ENCODE assay signal across 30 cellular contexts in the genomic region with DNA sequence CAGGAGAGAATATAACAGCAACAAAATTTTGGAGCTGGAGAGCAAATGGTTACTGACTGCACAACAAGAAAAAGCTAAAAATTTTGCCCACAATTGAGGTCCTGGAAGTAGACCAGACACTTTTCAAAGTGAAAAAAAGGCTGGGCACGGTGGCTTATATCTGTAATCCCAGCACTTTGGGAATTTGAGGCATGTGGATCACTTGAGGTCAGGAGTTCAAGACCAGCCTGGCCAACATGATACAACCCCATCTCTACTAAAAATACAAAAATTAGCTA. TPM values are rescaled to one million over a fixed set of nuclear protein-coding genes. Genes with fewer than 3 reads are reported as not detected.
DNase-seq lines count a peak whose midpoint lies in the region; ATAC-seq, FAIRE-seq and TF ChIP-seq lines count a peak whose summit lies in the region.
"Had no signal": no experiment of that assay in that cellular context is flagged by ENCODE, and none has a peak within 500 bp of the region (broad histone marks: within the 10 kb centered on the region; RNA-seq: fewer than 3 reads in every experiment).

No MANE protein-coding gene starts in this region.

- BruUV-seq in MCF 10A (replicated peaks; lab: Mats Ljungman, UMichigan) (no TSS peak), mammary epithelial cell (replicated peaks; lab: Mats Ljungman, UMichigan) (no TSS peak), GM12878 (replicated peaks; lab: Mats Ljungman, UMichigan) (no TSS peak)

- no peak for TF ChIP-seq POLR2A in GM12878 (IDR thresholded peaks at IDR 0.05; ENCODE audit: low read depth, low read length)
- TF ChIP-seq POLR2A in uterus (IDR thresholded peaks at IDR 0.05) = no peak

- POLR2A ChIA-PET in MCF 10A (lab: Yijun Ruan, JAX) (interaction anchor here (0.6 to 1.7 kb wide), 5 partner anchors 12 to 128 kb away, joined by 3 to 9 read pairs (median 3); partner anchors contain the start of genes RPS6KB1 and TUBD1), GM12878 (lab: Charles Lee) (no interaction called here)

- no peaks in the 10 kb centered on the region for H3K36me3 ChIP-seq in mammary epithelial cell (ENCODE audit: insufficient read depth, low read length)
- peaks cover 0 to 5% of the 10 kb centered on the region in 2 experiments; a peak in 1 of 4 replicates for H3K36me3 ChIP-seq in GM12878 (ENCODE audit: control insufficient read depth in 2 of 2, insufficient read depth in 2 of 2, low read length in 1 of 2)
- H3K36me3 ChIP-seq in hepatocyte (replicated peaks; ENCODE audit: insufficient read depth, low read depth) = no peaks in the 10 kb centered on the region
- peaks cover 8% of the 10 kb centered on the region for H3K36me3 ChIP-seq in upper lobe of right lung
- H3K36me3 ChIP-seq in uterus = no peaks in the 10 kb centered on the region

- no peak for TF ChIP-seq RAD21 in GM12878 (IDR thresholded peaks at IDR 0.05; ENCODE audit: insufficient read depth, low read depth, low read length)

- H3K79me2 ChIP-seq in mammary epithelial cell (ENCODE audit: insufficient read depth, low read length) (no peaks in the 10 kb centered on the region), GM12878 (ENCODE audit: control insufficient read depth, insufficient read depth, low read length) (no peaks in the 10 kb centered on the region), hepatocyte (no peaks in the 10 kb centered on the region)

- H3K9ac ChIP-seq in mammary epithelial cell (ENCODE audit: insufficient read depth, low read length) (no peak overlapping the region), GM12878 (ENCODE audit: control insufficient read depth, insufficient read depth, low read length) (no peak overlapping the region)

- peaks cover 27% of the 10 kb centered on the region for H3K36me3 Mint-ChIP-seq in MCF 10A (ENCODE audit: insufficient read depth, unreplicated experiment)
- peaks cover 47% of the 10 kb centered on the region for H3K36me3 Mint-ChIP-seq in activated T-cell treated with anti-CD3 and anti-CD28 coated beads, Interleukin-2, amount 50 U/mL, for 24 hours (ENCODE audit: low read depth)
- peaks cover 16% of the 10 kb centered on the region for H3K36me3 Mint-ChIP-seq in activated CD8-positive, alpha-beta memory T cell treated with anti-CD3 and anti-CD28 coated beads, Interleukin-2, amount 10 ng/mL, durations not matched to agents 7 days and 5 days

- in situ Hi-C loops in mammary epithelial cell (cut with MboI; ENCODE audit: low sequenced_read_pairs in 2 of 2) (no loop called here), GM12878 (cut with MboI) (no loop called here)

- WGBS in mammary epithelial cell (ENCODE audit: low coverage, missing lambda C conversion rate) = 0% methylated on average over 1 of the region's 1 CpG
- WGBS in GM12878 (ENCODE audit: insufficient coverage, insufficient replicate concordance, low lambda C conversion rate, missing lambda C conversion rate) = 100% methylated on average over 1 of the region's 1 CpG
- 45% methylated on average over 1 of the region's 1 CpG for WGBS in hepatocyte (ENCODE audit: low lambda C conversion rate, missing lambda C conversion rate)

- no peak overlapping the region for H3K4me3 Mint-ChIP-seq in MCF 10A (ENCODE audit: unreplicated experiment)
- H3K4me3 Mint-ChIP-seq in activated T-cell treated with anti-CD3 and anti-CD28 coated beads, Interleukin-2, amount 50 U/mL, for 24 hours = no peak overlapping the region
- H3K4me3 Mint-ChIP-seq in activated CD8-positive, alpha-beta memory T cell treated with anti-CD3 and anti-CD28 coated beads, Interleukin-2, amount 10 ng/mL, durations not matched to agents 7 days and 5 days = no peak overlapping the region
- H3K4me3 Mint-ChIP-seq: CD8-positive, alpha-beta T cell had no signal

- H3K27me3 ChIP-seq in mammary epithelial cell (ENCODE audit: insufficient read depth, low read length) (no peaks in the 10 kb centered on the region), GM12878 (replicated peaks in 1 of 2; ENCODE audit: control insufficient read depth in 2 of 2, insufficient read depth in 2 of 2, low read length in 1 of 2) (no peaks in the 10 kb centered on the region), hepatocyte (no peaks in the 10 kb centered on the region), upper lobe of right lung (no peaks in the 10 kb centered on the region), uterus (no peaks in the 10 kb centered on the region)
- H3K27me3 ChIP-seq: Peyer's patch had no signal

- H2AFZ ChIP-seq in mammary epithelial cell (ENCODE audit: low read depth, low read length) = no peak overlapping the region
- no peak overlapping the region for H2AFZ ChIP-seq in GM12878 (ENCODE audit: control insufficient read depth, low read depth, low read length)
- H2AFZ ChIP-seq in hepatocyte = no peak overlapping the region

- no peaks in the 10 kb centered on the region for H3K9me3 Mint-ChIP-seq in MCF 10A (ENCODE audit: unreplicated experiment)
- H3K9me3 Mint-ChIP-seq in activated T-cell treated with anti-CD3 and anti-CD28 coated beads, Interleukin-2, amount 50 U/mL, for 24 hours = no peaks in the 10 kb centered on the region
- H3K9me3 Mint-ChIP-seq in activated CD8-positive, alpha-beta memory T cell treated with anti-CD3 and anti-CD28 coated beads, Interleukin-2, amount 10 ng/mL, durations not matched to agents 7 days and 5 days (ENCODE audit: low read depth) = no peaks in the 10 kb centered on the region
- H3K9me3 Mint-ChIP-seq: CD8-positive, alpha-beta T cell had no signal

- ATAC-seq in GM12878 = no peak
- ATAC-seq in upper lobe of right lung = no peak
- no peak for ATAC-seq in activated CD8-positive, alpha-beta memory T cell treated with anti-CD3 and anti-CD28 coated beads, Interleukin-2, amount 10 ng/mL, durations not matched to agents 7 days and 5 days
- ATAC-seq: CD8-positive, alpha-beta T cell had no signal

- H3K27me3 Mint-ChIP-seq in MCF 10A (ENCODE audit: insufficient read depth, unreplicated experiment) = no peaks in the 10 kb centered on the region
- no peaks in the 10 kb centered on the region for H3K27me3 Mint-ChIP-seq in activated T-cell treated with anti-CD3 and anti-CD28 coated beads, Interleukin-2, amount 50 U/mL, for 24 hours
- no peaks in the 10 kb centered on the region for H3K27me3 Mint-ChIP-seq in activated CD8-positive, alpha-beta memory T cell treated with anti-CD3 and anti-CD28 coated beads, Interleukin-2, amount 10 ng/mL, durations not matched to agents 7 days and 5 days

- TF ChIP-seq CTCF in MCF 10A (IDR thresholded peaks at IDR 0.05; ENCODE audit: unreplicated experiment) = no peak
- TF ChIP-seq CTCF in mammary epithelial cell (conservative IDR thresholded peaks at IDR 0.05 in 1 of 2, IDR thresholded peaks at IDR 0.05 in 1 of 2; ENCODE audit: extremely low read depth in 1 of 2, insufficient read depth in 1 of 2, low read depth in 1 of 2, low read length in 2 of 2) = no peak
- TF ChIP-seq CTCF in GM12878 (IDR thresholded peaks at IDR 0.05 in 2 of 3, conservative IDR thresholded peaks at IDR 0.05 in 1 of 3; ENCODE audit: control insufficient read depth in 2 of 3, extremely low read depth in 1 of 3, insufficient read depth in 1 of 3, low read depth in 3 of 3, low read length in 3 of 3) = no peak
- TF ChIP-seq CTCF in hepatocyte (IDR thresholded peaks at IDR 0.05; ENCODE audit: poor library complexity) = no peak
- no peak for TF ChIP-seq CTCF in upper lobe of right lung (IDR thresholded peaks at IDR 0.05)
- no peak for TF ChIP-seq CTCF in uterus (IDR thresholded peaks at IDR 0.05)

- no peaks in the 10 kb centered on the region for H3K4me1 Mint-ChIP-seq in MCF 10A (ENCODE audit: insufficient read depth, unreplicated experiment)
- H3K4me1 Mint-ChIP-seq in activated T-cell treated with anti-CD3 and anti-CD28 coated beads, Interleukin-2, amount 50 U/mL, for 24 hours (ENCODE audit: low read depth) = no peaks in the 10 kb centered on the region
- no peaks in the 10 kb centered on the region for H3K4me1 Mint-ChIP-seq in activated CD8-positive, alpha-beta memory T cell treated with anti-CD3 and anti-CD28 coated beads, Interleukin-2, amount 10 ng/mL, durations not matched to agents 7 days and 5 days

- H3K4me3 ChIP-seq in mammary epithelial cell (replicated peaks in 1 of 3; ENCODE audit: insufficient read depth in 1 of 3, low read depth in 2 of 3, low read length in 3 of 3) = no peak overlapping the region
- no peak overlapping the region for H3K4me3 ChIP-seq in GM12878
- no peak overlapping the region for H3K4me3 ChIP-seq in hepatocyte
- H3K4me3 ChIP-seq in upper lobe of right lung = no peak overlapping the region
- H3K4me3 ChIP-seq in uterus = no peak overlapping the region
- H3K4me3 ChIP-seq: K562, Peyer's patch had no signal

- dilution Hi-C loops in mammary epithelial cell (cut with HindIII; ENCODE audit: low sequenced_read_pairs) = loop anchor here (5.0 kb wide), 1 partner anchor 47 kb away; no protein-coding TSS in a partner anchor

- no peak for FAIRE-seq in GM12878 (lab: Jason Lieb, UNC)
- FAIRE-seq: A204.1, GM12892, GM19239, H1, HTR-8/SVneo, K562 had no signal

- no peak for TF ChIP-seq EP300 in GM12878 (IDR thresholded peaks at IDR 0.05; ENCODE audit: borderline replicate concordance in 1 of 2, control insufficient read depth in 1 of 2, low read depth in 2 of 2, low read length in 2 of 2)

- DNase-seq in MCF 10A (ENCODE audit: unreplicated experiment) = no peak
- DNase-seq in mammary epithelial cell = no peak
- no peak for DNase-seq in GM12878 (ENCODE audit: low read depth, low spot score)
- no peak for DNase-seq in hepatocyte (ENCODE audit: low spot score)
- DNase-seq in upper lobe of right lung = no peak
- no peak for DNase-seq in activated T-cell treated with anti-CD3 and anti-CD28 coated beads, Interleukin-2, amount 50 U/mL, for 24 hours
- no peak for DNase-seq in activated CD8-positive, alpha-beta memory T cell treated with anti-CD3 and anti-CD28 coated beads, Interleukin-2, amount 10 ng/mL, durations not matched to agents 7 days and 5 days
- no peak for DNase-seq in uterus
- DNase-seq: AML-193; C1 segment of cervical spinal cord; Caco-2; CD8-positive, alpha-beta T cell; DMS 273 treated with DMSO at 0.1 percent for 48 hours; DMS79 treated with DMSO at 0.1 percent for 48 hours; GF-D8; HCEC 1CT; Kasumi-1; NCI-H1105 treated with DMSO at 0.1 percent for 48 hours; NCI-H146; NCI-H1930; NCI-H2227 treated with DMSO at 0.1 percent for 48 hours; NCI-H510A; NCI-H69 had no signal

- no peaks in the 10 kb centered on the region for H3K9me2 ChIP-seq in hepatocyte (replicated peaks; ENCODE audit: insufficient read depth)

- no peaks in the 10 kb centered on the region for H4K20me1 ChIP-seq in mammary epithelial cell (ENCODE audit: insufficient read depth, low read length)
- no peaks in the 10 kb centered on the region for H4K20me1 ChIP-seq in GM12878 (ENCODE audit: control insufficient read depth, insufficient read depth)
- no peaks in the 10 kb centered on the region for H4K20me1 ChIP-seq in hepatocyte (ENCODE audit: insufficient read depth, poor library complexity, severe bottlenecking)

- H3K4me2 ChIP-seq in mammary epithelial cell (ENCODE audit: insufficient read depth, low read depth, low read length) (no peak overlapping the region), GM12878 (ENCODE audit: control insufficient read depth, insufficient read depth) (no peak overlapping the region), hepatocyte (no peak overlapping the region)

- peak overlapping the region; percentile 85 for H3K27ac Mint-ChIP-seq in MCF 10A (ENCODE audit: low read depth, unreplicated experiment)
- H3K27ac Mint-ChIP-seq in activated T-cell treated with anti-CD3 and anti-CD28 coated beads, Interleukin-2, amount 50 U/mL, for 24 hours = no peak overlapping the region
- no peak overlapping the region for H3K27ac Mint-ChIP-seq in activated CD8-positive, alpha-beta memory T cell treated with anti-CD3 and anti-CD28 coated beads, Interleukin-2, amount 10 ng/mL, durations not matched to agents 7 days and 5 days

- RAD21 ChIA-PET in GM12878 (lab: Charles Lee; ENCODE audit: unreplicated experiment) = interaction anchor here (1.7 kb wide), 1 partner anchor 117 kb away, joined by 4 read pairs; no protein-coding TSS in a partner anchor

- intact Hi-C loops in MCF 10A (cut with micrococcal nuclease) = no loop called here
- intact Hi-C loops in mammary epithelial cell (cut with micrococcal nuclease) = no loop called here
- intact Hi-C loops in GM12878 (cut with micrococcal nuclease; ENCODE audit: unreplicated experiment) = no loop called here
- intact Hi-C loops in upper lobe of right lung (cut with DNase I) = no loop called here
- intact Hi-C loops in uterus (cut with DNase I; ENCODE audit: low total_unique reads) = no loop called here

- H3K4me1 ChIP-seq in mammary epithelial cell (ENCODE audit: insufficient read depth, low read length) (no peaks in the 10 kb centered on the region), GM12878 (ENCODE audit: control insufficient read depth, insufficient read depth, low read length) (no peaks in the 10 kb centered on the region), hepatocyte (ENCODE audit: insufficient read depth) (peaks cover 5% of the 10 kb centered on the region), upper lobe of right lung (no peaks in the 10 kb centered on the region), uterus (no peaks in the 10 kb centered on the region)
- H3K4me1 ChIP-seq: Peyer's patch had no signal

- CTCF ChIA-PET in MCF 10A (lab: Yijun Ruan, JAX) (interaction anchor here (0.5 to 0.7 kb wide), 3 partner anchors 34 to 98 kb away, joined by 3 to 4 read pairs (median 3); no protein-coding TSS in a partner anchor), mammary epithelial cell (lab: Charles Lee; ENCODE audit: low non-redundant PET) (no interaction called here), GM12878 (lab: Yijun Ruan, JAX) (interaction anchor here (1.0 to 1.3 kb wide), 2 partner anchors 10 to 120 kb away, joined by 4 to 8 read pairs; no protein-coding TSS in a partner anchor)
- CTCF ChIA-PET in activated CD8-positive, alpha-beta memory T cell treated with anti-CD3 and anti-CD28 coated beads, Interleukin-2, amount 10 ng/mL, durations not matched to agents 7 days and 5 days (lab: Charles Lee) = interaction anchor here (1.8 to 3.0 kb wide), 2 partner anchors 11 to 13 kb away, joined by 4 to 9 read pairs; no protein-coding TSS in a partner anchor

- SMC1A ChIA-PET in GM12878 (lab: Charles Lee; ENCODE audit: uncharacterized antibody, unreplicated experiment) = interaction anchor here (2.0 kb wide), 1 partner anchor 117 kb away, joined by 7 read pairs; no protein-coding TSS in a partner anchor

- no peak overlapping the region for H3K27ac ChIP-seq in mammary epithelial cell (ENCODE audit: insufficient read depth, low read depth, low read length)
- H3K27ac ChIP-seq in GM12878 (ENCODE audit: control insufficient read depth, insufficient read depth) = no peak overlapping the region
- peak overlapping the region; percentile 53 for H3K27ac ChIP-seq in hepatocyte
- H3K27ac ChIP-seq in upper lobe of right lung = peak overlapping the region; percentile 55
- no peak overlapping the region for H3K27ac ChIP-seq in uterus
- H3K27ac ChIP-seq: Peyer's patch had no signal

- H3K9me3 ChIP-seq in mammary epithelial cell (replicated peaks; ENCODE audit: insufficient read depth, low read length) (no peaks in the 10 kb centered on the region), GM12878 (replicated peaks; ENCODE audit: control insufficient read depth, insufficient read depth, low read length) (no peaks in the 10 kb centered on the region), hepatocyte (ENCODE audit: low read depth) (no peaks in the 10 kb centered on the region), upper lobe of right lung (no peaks in the 10 kb centered on the region), uterus (no peaks in the 10 kb centered on the region)
- H3K9me3 ChIP-seq: Caco-2, Peyer's patch had no signal

RNA-seq across cellular contexts. Expression of gene TUBD1, which starts 22.9 kb away (rescaled TPM):
- total RNA-seq in MCF 10A (2022) (4.4 and 5.2 TPM in 2 replicates), mammary epithelial cell (1 to 10 TPM; 4.1 to 5.8 TPM), GM12878 (2014; rRNA removed) (9.2 and 9.4 TPM in 2 replicates), GM12878 (2014; rRNA removed; fragmentation: Illumina TruSeq; extraction: Trizol) (7.8 and 9.3 TPM in 2 replicates), GM12878 (2021) (7.7 TPM in 2 replicates), hepatocyte (8.6 and 11.8 TPM in 2 replicates), upper lobe of right lung (15.3 TPM), uterus (10 to 100 TPM in 3 of 4 donors, 1 to 10 TPM in 1; 7.7 to 62.9 (median 18.7) TPM)
- polyA plus RNA-seq in mammary epithelial cell (4.1 TPM), GM12878 (2011; rRNA removed) (10.8 and 13.3 TPM in 2 replicates), GM12878 (2014; fragmentation: Illumina TruSeq; extraction: Trizol) (8.7 and 12.3 TPM in 2 replicates), GM12878 (2014; fragmentation: Nextera tagmentation; extraction: Ambion mirVana) (1 to 10 TPM; 5.3 to 6.6 TPM), GM12878 (2014; rRNA removed) (6.1 and 7.0 TPM in 2 replicates), GM12878 (2016; fragmentation: Nextera tagmentation; extraction: Ambion mirVana) (10 to 100 TPM in 1 of 2 experiments, 1 to 10 TPM in 1; 8.0 to 10.3 TPM), hepatocyte (8.7 and 12.0 TPM in 2 replicates)
- not detected for polyA minus RNA-seq in mammary epithelial cell
- 37.6 and 42.5 TPM in 2 replicates for total RNA-seq in GM12878 (2013; cell fraction: nucleolus; rRNA removed)
- 4.2 TPM for polyA plus RNA-seq in GM12878 (2011; ENCODE audit: low read depth)
- 5.0 and 5.4 TPM in 2 replicates for polyA plus RNA-seq in GM12878 (2011; cell fraction: cytosol; rRNA removed)
- polyA plus RNA-seq in GM12878 (2011; cell fraction: nucleus; rRNA removed) = 3.4 and 6.8 TPM in 2 replicates
- polyA plus RNA-seq in GM12878 (2012) = 4.3 and 5.2 TPM in 2 replicates
- polyA minus RNA-seq in GM12878 (2011; rRNA and poly(A)+ RNA removed) = 12.2 and 22.7 TPM in 2 replicates
- polyA minus RNA-seq in GM12878 (2011; cell fraction: cytosol; rRNA and poly(A)+ RNA removed) = 4.5 and 5.7 TPM in 2 replicates
- 4.1 and 5.0 TPM in 2 replicates for polyA minus RNA-seq in GM12878 (2011; cell fraction: nucleus; rRNA and poly(A)+ RNA removed)
- 10 to 100 TPM; 14.3 to 15.5 TPM for total RNA-seq in activated CD8-positive, alpha-beta memory T cell treated with anti-CD3 and anti-CD28 coated beads, Interleukin-2, amount 10 ng/mL, durations not matched to agents 7 days and 5 days

RNA-seq across cellular contexts. Expression of gene RPS6KB1, which starts 23.0 kb away (rescaled TPM):
- 37.4 and 48.4 TPM in 2 replicates for total RNA-seq in MCF 10A (2022)
- 10 to 100 TPM; 16.8 to 28.5 TPM for total RNA-seq in mammary epithelial cell
- polyA plus RNA-seq in mammary epithelial cell = 8.2 TPM
- 12.8 TPM for polyA minus RNA-seq in mammary epithelial cell
- 89.9 and 95.4 TPM in 2 replicates for total RNA-seq in GM12878 (2013; cell fraction: nucleolus; rRNA removed)
- total RNA-seq in GM12878 (2014; rRNA removed) = 24.3 and 26.3 TPM in 2 replicates
- total RNA-seq in GM12878 (2014; rRNA removed; fragmentation: Illumina TruSeq; extraction: Trizol) = 29.4 and 30.1 TPM in 2 replicates
- total RNA-seq in GM12878 (2021) = 32.9 and 33.2 TPM in 2 replicates
- 9.7 TPM for polyA plus RNA-seq in GM12878 (2011; ENCODE audit: low read depth)
- 23.6 and 31.5 TPM in 2 replicates for polyA plus RNA-seq in GM12878 (2011; rRNA removed)
- 8.9 and 9.7 TPM in 2 replicates for polyA plus RNA-seq in GM12878 (2011; cell fraction: cytosol; rRNA removed)
- 18.4 and 19.4 TPM in 2 replicates for polyA plus RNA-seq in GM12878 (2011; cell fraction: nucleus; rRNA removed)
- polyA plus RNA-seq in GM12878 (2012) = 10.9 and 12.6 TPM in 2 replicates
- polyA plus RNA-seq in GM12878 (2014; fragmentation: Illumina TruSeq; extraction: Trizol) = 32.5 and 38.5 TPM in 2 replicates
- polyA plus RNA-seq in GM12878 (2014; fragmentation: Nextera tagmentation; extraction: Ambion mirVana) = 10 to 100 TPM in 1 of 2 experiments, 1 to 10 TPM in 1; 6.6 to 11.5 TPM
- 20.4 and 24.1 TPM in 2 replicates for polyA plus RNA-seq in GM12878 (2014; rRNA removed)
- polyA plus RNA-seq in GM12878 (2016; fragmentation: Nextera tagmentation; extraction: Ambion mirVana) = 10 to 100 TPM; 27.8 to 29.5 TPM
- polyA minus RNA-seq in GM12878 (2011; rRNA and poly(A)+ RNA removed) = 21.1 and 25.3 TPM in 2 replicates
- 8.6 and 15.9 TPM in 2 replicates for polyA minus RNA-seq in GM12878 (2011; cell fraction: cytosol; rRNA and poly(A)+ RNA removed)
- 19.8 and 29.3 TPM in 2 replicates for polyA minus RNA-seq in GM12878 (2011; cell fraction: nucleus; rRNA and poly(A)+ RNA removed)
- total RNA-seq in hepatocyte = 17.2 and 22.4 TPM in 2 replicates
- 21.9 and 27.9 TPM in 2 replicates for polyA plus RNA-seq in hepatocyte
- 34.9 TPM for total RNA-seq in upper lobe of right lung
- 10 to 100 TPM; 52.3 to 58.6 TPM for total RNA-seq in activated CD8-positive, alpha-beta memory T cell treated with anti-CD3 and anti-CD28 coated beads, Interleukin-2, amount 10 ng/mL, durations not matched to agents 7 days and 5 days
- total RNA-seq in uterus = 10 to 100 TPM; 19.2 to 86.2 (median 55.8) TPM

Comparison
In these comparisons a context has a peak if more than half of its experiments do, and no peak if none do; other contexts are left out.
1. H3K27ac ChIP-seq: peak in hepatocyte (single experiment) and upper lobe of right lung (single experiment); none in mammary epithelial cell (single experiment), GM12878 (single experiment) and uterus (0 of 2).